Comparison of ENCODE assay signal across 20 cellular contexts in the genomic region with DNA sequence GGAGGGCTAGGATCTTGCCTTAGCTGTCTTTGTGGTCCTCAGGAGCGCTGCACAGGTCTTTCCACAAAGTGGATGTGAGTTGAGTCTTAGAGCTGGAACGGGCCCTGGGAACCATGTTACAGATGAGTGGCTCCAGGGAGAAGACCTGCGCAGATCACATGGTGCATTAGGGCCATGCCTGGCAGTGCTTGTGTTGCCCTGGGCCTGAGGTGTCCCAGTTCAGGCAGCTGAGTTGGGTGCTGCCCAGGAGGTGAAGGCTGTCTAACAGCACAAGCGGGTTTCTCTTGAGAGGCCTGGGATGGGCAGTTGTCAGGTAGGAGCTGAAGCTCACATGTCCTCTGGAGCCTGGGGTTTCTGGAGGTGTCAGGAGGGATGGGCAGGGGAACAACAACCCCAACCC. TPM values are rescaled to one million over a fixed set of nuclear protein-coding genes. Genes with fewer than 3 reads are reported as not detected.
DNase-seq lines count a peak whose midpoint lies in the region; ATAC-seq, FAIRE-seq and TF ChIP-seq lines count a peak whose summit lies in the region.
"Had no signal": no experiment of that assay in that cellular context is flagged by ENCODE, and none has a peak within 500 bp of the region (broad histone marks: within the 10 kb centered on the region; RNA-seq: fewer than 3 reads in every experiment).

No MANE protein-coding gene starts in this region.

- FAIRE-seq in RCC 7860 (lab: Jason Lieb, UNC) = no peak
- FAIRE-seq: GM18507, islet of Langerhans had no signal

- peaks cover 26% of the 10 kb centered on the region for H3K4me1 Mint-ChIP-seq in stimulated activated effector memory CD8-positive, alpha-beta T cell treated with anti-CD3 and anti-CD28 coated beads, Interleukin-12 subunit alpha, Interleukin-12 subunit beta, amount 100 ng/mL, for 72 hours

- WGBS in mesodermal cell (ENCODE audit: insufficient coverage in 2 of 2), 2 experiments = 100% methylated on average over 4 of the region's 4 CpGs

- H3K27ac Mint-ChIP-seq in stimulated activated effector memory CD8-positive, alpha-beta T cell treated with anti-CD3 and anti-CD28 coated beads, Interleukin-12 subunit alpha, Interleukin-12 subunit beta, amount 100 ng/mL, for 72 hours = peak overlapping the region; percentile 41

- no peaks in the 10 kb centered on the region for H3K36me3 Mint-ChIP-seq in stimulated activated effector memory CD8-positive, alpha-beta T cell treated with anti-CD3 and anti-CD28 coated beads, Interleukin-12 subunit alpha, Interleukin-12 subunit beta, amount 100 ng/mL, for 72 hours
- H3K36me3 Mint-ChIP-seq: activated naive CD4-positive, alpha-beta T cell treated with anti-CD3 and anti-CD28 coated beads, Interleukin-2, amount 50 U/mL, for 72 hours had no signal

- TF ChIP-seq CTCF in brain microvascular endothelial cell (IDR thresholded peaks at IDR 0.05; ENCODE audit: low read depth, low read length, missing control alignments) = no peak

- no peaks in the 10 kb centered on the region for H3K9me3 Mint-ChIP-seq in stimulated activated effector memory CD8-positive, alpha-beta T cell treated with anti-CD3 and anti-CD28 coated beads, Interleukin-12 subunit alpha, Interleukin-12 subunit beta, amount 100 ng/mL, for 72 hours
- H3K9me3 Mint-ChIP-seq: activated naive CD4-positive, alpha-beta T cell treated with anti-CD3 and anti-CD28 coated beads, Interleukin-2, amount 50 U/mL, for 72 hours had no signal

- H3K36me3 ChIP-seq in brain microvascular endothelial cell (replicated peaks) (no peaks in the 10 kb centered on the region), mesodermal cell (ENCODE audit: control insufficient read depth, insufficient read depth, low read length) (no peaks in the 10 kb centered on the region)
- H3K36me3 ChIP-seq: BLaER1 had no signal

- in situ Hi-C loops in brain microvascular endothelial cell (cut with HindIII; ENCODE audit: low pct_ligation_motif_present, low sequenced_read_pairs) = no loop called here

- no peak overlapping the region for H3K4me3 ChIP-seq in brain microvascular endothelial cell (ENCODE audit: low read depth, low read length)
- H3K4me3 ChIP-seq in mesodermal cell (ENCODE audit: extremely low read depth, insufficient read depth, low read length, poor library complexity, severe bottlenecking) = no peak overlapping the region
- H3K4me3 ChIP-seq: BLaER1 had no signal

- H3K9me3 ChIP-seq in mesodermal cell (ENCODE audit: control insufficient read depth, low read length) = no peaks in the 10 kb centered on the region
- H3K9me3 ChIP-seq: BLaER1 had no signal

- peaks cover 50% of the 10 kb centered on the region for H3K4me1 ChIP-seq in mesodermal cell (ENCODE audit: control insufficient read depth, insufficient read depth, low read length, poor library complexity, severe bottlenecking)

- no peaks in the 10 kb centered on the region for H3K27me3 ChIP-seq in brain microvascular endothelial cell (replicated peaks)
- H3K27me3 ChIP-seq: BLaER1 had no signal

- ATAC-seq in stimulated activated effector memory CD8-positive, alpha-beta T cell treated with anti-CD3 and anti-CD28 coated beads, Interleukin-12 subunit alpha, Interleukin-12 subunit beta, amount 100 ng/mL, for 72 hours = no peak
- ATAC-seq in GM21360 (IDR thresholded peaks at IDR 0.05; ENCODE audit: unreplicated experiment) = no peak
- ATAC-seq: activated naive CD4-positive, alpha-beta T cell treated with anti-CD3 and anti-CD28 coated beads, Interleukin-2, amount 50 U/mL, for 72 hours had no signal

- H3K27ac ChIP-seq in brain microvascular endothelial cell = peak overlapping the region; percentile 97
- peak overlapping the region; percentile 84 for H3K27ac ChIP-seq in mesodermal cell (ENCODE audit: low read depth, low read length, severe bottlenecking)
- H3K27ac ChIP-seq: BLaER1 had no signal

- DNase-seq in HK-2 (ENCODE audit: unreplicated experiment) (peak; percentile 23), brain microvascular endothelial cell (no peak), NCI-H1930 (lab: John Stamatoyannopoulos, UW) (no peak), RCC 7860 (ENCODE audit: low spot score) (no peak), globus pallidus (ENCODE audit: low spot score) (no peak)
- DNase-seq in stimulated activated effector memory CD8-positive, alpha-beta T cell treated with anti-CD3 and anti-CD28 coated beads, Interleukin-12 subunit alpha, Interleukin-12 subunit beta, amount 100 ng/mL, for 72 hours (ENCODE audit: low spot score in 2 of 2) = no peak
- DNase-seq: activated CD4-positive, alpha-beta T cell treated with anti-CD3 and anti-CD28 coated beads for 48 hours; activated T-cell treated with anti-CD3 and anti-CD28 coated beads for 4 hours; central memory CD4-positive, alpha-beta T cell; DMS153; glutamatergic neuron; NCI-H774; stimulated activated CD4-positive, alpha-beta T cell treated with anti-CD3 and anti-CD28 coated beads, Interleukin-2, amount 100 ng/mL, for 24 hours had no signal

- H3K4me3 Mint-ChIP-seq in stimulated activated effector memory CD8-positive, alpha-beta T cell treated with anti-CD3 and anti-CD28 coated beads, Interleukin-12 subunit alpha, Interleukin-12 subunit beta, amount 100 ng/mL, for 72 hours = no peak overlapping the region

RNA-seq across cellular contexts. Expression of a gene that starts 33.7 kb away (rescaled TPM):
- not detected for polyA plus RNA-seq in mesodermal cell (2013, experiment 1 of 2)
- not detected for polyA plus RNA-seq in mesodermal cell (2013, experiment 2 of 2)

RNA-seq across cellular contexts. Expression of a gene that starts 40.1 kb away (rescaled TPM):
- 36.3 TPM for polyA plus RNA-seq in mesodermal cell (2013, experiment 1 of 2)
- polyA plus RNA-seq in mesodermal cell (2013, experiment 2 of 2) = 27.4 TPM

RNA-seq across cellular contexts. Expression of a gene that starts 40.6 kb away (rescaled TPM):
- polyA plus RNA-seq in mesodermal cell (2013, experiment 1 of 2) = 103 TPM
- polyA plus RNA-seq in mesodermal cell (2013, experiment 2 of 2) = 88.0 TPM

RNA-seq across cellular contexts. Expression of a gene that starts 45.4 kb away (rescaled TPM):
- 0.74 TPM for polyA plus RNA-seq in mesodermal cell (2013, experiment 1 of 2)
- polyA plus RNA-seq in mesodermal cell (2013, experiment 2 of 2) = 1.3 TPM

RNA-seq across cellular contexts. Expression of a gene that starts 50.7 kb away (rescaled TPM):
- polyA plus RNA-seq in mesodermal cell (2013, experiment 1 of 2) = not detected
- not detected for polyA plus RNA-seq in mesodermal cell (2013, experiment 2 of 2)
- polyA plus RNA-seq: thymus had no signal
